In genomic region chr15:25094519-25094918, GRCh38 we compare ENCODE assay signal across 33 cellular contexts.
"Had no signal": no experiment of that assay in that cellular context is flagged by ENCODE, and none has a peak within 500 bp of the region (broad histone marks: within the 10 kb centered on the region; RNA-seq: fewer than 3 reads in every experiment).

No MANE protein-coding gene starts in this region.

- H3K27ac Mint-ChIP-seq: activated B cell treated with CpG ODN at 0.5 μM for 24 hours; activated CD4-positive, alpha-beta memory T cell treated with anti-CD3 and anti-CD28 coated beads for 36 hours; activated naive CD4-positive, alpha-beta T cell treated with anti-CD3 and anti-CD28 coated beads, Interleukin-2, amount 10 ng/mL, durations not matched to agents 7 days and 5 days; activated naive CD8-positive, alpha-beta T cell; activated naive CD8-positive, alpha-beta T cell treated with anti-CD3 and anti-CD28 coated beads, Interleukin-2, amount 50 U/mL, for 24 hours; brain had no signal

- DNase-seq: activated B cell treated with CpG ODN at 0.5 μM for 24 hours; activated CD4-positive, alpha-beta memory T cell treated with anti-CD3 and anti-CD28 coated beads for 36 hours; activated CD4-positive, alpha-beta T cell treated with anti-CD3 and anti-CD28 coated beads for 4 hours; activated CD4-positive, alpha-beta T cell treated with anti-CD3 and anti-CD28 coated beads, Interleukin-2, amount 50 U/mL, for 1 hour; activated CD4-positive, CD25-positive, alpha-beta regulatory T cell treated with anti-CD3 and anti-CD28 coated beads, Interleukin-2, amount 50 U/mL, for 72 hours; activated CD8-positive, alpha-beta memory T cell treated with anti-CD3 and anti-CD28 coated beads, Interleukin-2, amount 50 U/mL, for 4 hours; activated effector memory CD4-positive, alpha-beta T cell treated with Interleukin-2 at 50 U/mL for 16 hours; activated naive CD4-positive, alpha-beta T cell treated with anti-CD3 and anti-CD28 coated beads, Interleukin-2, amount 10 ng/mL, durations not matched to agents 7 days and 5 days; activated naive CD8-positive, alpha-beta T cell treated with anti-CD3 and anti-CD28 coated beads, Interleukin-2, amount 50 U/mL, for 24 hours; activated T-cell treated with anti-CD3 and anti-CD28 coated beads for 4 hours; activated T-cell treated with anti-CD3 and anti-CD28 coated beads, Interleukin-2, amount 50 U/mL, for 4 hours; anterior cingulate cortex; NCI-H1105; NCI-H1436; NCI-H1694; NCI-H1930; NCI-H2081 treated with DMSO at 0.1 percent for 48 hours; NCI-H226; NCI-H446 treated with DMSO at 0.1 percent for 48 hours; NCI-H524 treated with DMSO at 0.1 percent for 48 hours; NCI-H748 treated with DMSO at 0.1 percent for 48 hours; NK-92 treated with Interleukin-12 subunit alpha and Interleukin-12 subunit beta, amount 100 ng/mL, for 24 hours; PC-3; Peyer's patch; RPMI8226; SW 1271; T-helper 1 cell; T-helper 2 cell; T-helper 9 cell had no signal

- H3K4me3 Mint-ChIP-seq: activated B cell treated with CpG ODN at 0.5 μM for 24 hours; activated CD4-positive, alpha-beta memory T cell treated with anti-CD3 and anti-CD28 coated beads for 36 hours; activated naive CD4-positive, alpha-beta T cell treated with anti-CD3 and anti-CD28 coated beads, Interleukin-2, amount 10 ng/mL, durations not matched to agents 7 days and 5 days; activated naive CD8-positive, alpha-beta T cell; activated naive CD8-positive, alpha-beta T cell treated with anti-CD3 and anti-CD28 coated beads, Interleukin-2, amount 50 U/mL, for 24 hours; activated T-cell treated with anti-CD3 and anti-CD28 coated beads, Interleukin-2, amount 50 U/mL, for 4 hours; brain had no signal

- H3K27me3 ChIP-seq: Peyer's patch had no signal

- H3K27me3 Mint-ChIP-seq: activated B cell treated with CpG ODN at 0.5 μM for 24 hours; activated CD4-positive, alpha-beta memory T cell treated with anti-CD3 and anti-CD28 coated beads for 36 hours; activated naive CD4-positive, alpha-beta T cell treated with anti-CD3 and anti-CD28 coated beads, Interleukin-2, amount 10 ng/mL, durations not matched to agents 7 days and 5 days; activated naive CD8-positive, alpha-beta T cell; activated naive CD8-positive, alpha-beta T cell treated with anti-CD3 and anti-CD28 coated beads, Interleukin-2, amount 50 U/mL, for 24 hours; brain had no signal

- ATAC-seq: activated naive CD8-positive, alpha-beta T cell treated with anti-CD3 and anti-CD28 coated beads, Interleukin-2, amount 50 U/mL, for 24 hours; activated T-cell treated with anti-CD3 and anti-CD28 coated beads, Interleukin-2, amount 50 U/mL, for 4 hours; K562; PC-3 had no signal

- H3K27ac ChIP-seq: Peyer's patch, VCaP had no signal

- H3K4me3 ChIP-seq: K562, Peyer's patch had no signal

- H3K4me1 Mint-ChIP-seq: activated B cell treated with CpG ODN at 0.5 μM for 24 hours; activated naive CD4-positive, alpha-beta T cell treated with anti-CD3 and anti-CD28 coated beads, Interleukin-2, amount 10 ng/mL, durations not matched to agents 7 days and 5 days; activated naive CD8-positive, alpha-beta T cell treated with anti-CD3 and anti-CD28 coated beads, Interleukin-2, amount 50 U/mL, for 24 hours; brain had no signal

- H3K4me1 ChIP-seq: Peyer's patch had no signal
